ENCODE assay signal across 1 cellular context in the genomic region with DNA sequence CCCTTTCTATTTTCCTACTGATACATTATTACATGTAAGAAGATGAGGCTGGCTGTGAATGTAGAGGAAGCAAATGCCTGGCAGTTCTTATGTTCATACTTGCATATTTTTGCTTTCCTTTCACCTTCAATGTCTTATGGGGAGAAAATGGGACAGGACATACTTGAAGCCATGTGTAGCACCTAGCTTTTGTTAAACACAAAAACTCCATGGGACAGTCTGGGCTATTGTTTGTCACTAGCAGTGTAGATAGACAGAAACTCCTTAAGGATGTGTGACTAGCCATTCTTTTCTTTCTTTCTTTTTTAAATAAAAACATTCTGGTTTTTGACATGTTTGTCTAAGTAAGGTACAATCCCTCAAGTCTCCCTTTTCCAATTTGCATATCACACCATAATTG.
TF ChIP-seq lines count a peak whose summit lies in the region.

No MANE protein-coding gene starts in this region.

TF ChIP-seq in GM23338, 12 proteins besides CTCF, POLR2A, EP300 and RAD21 (continued from another document):
- no peak for TF ChIP-seq ZNF462 (CRISPR knock-in tag; IDR thresholded peaks at IDR 0.05)
- no peak for TF ChIP-seq EZH2 (IDR thresholded peaks at IDR 0.05; ENCODE audit: low read depth, unreplicated experiment)
- TF ChIP-seq CREB1 (CRISPR knock-in tag; IDR thresholded peaks at IDR 0.05; ENCODE audit: low read depth) = no peak
- TF ChIP-seq STAT1 (IDR thresholded peaks at IDR 0.05; ENCODE audit: unreplicated experiment) = no peak
- TF ChIP-seq NANOG (IDR thresholded peaks at IDR 0.05; ENCODE audit: borderline replicate concordance) = no peak
- TF ChIP-seq ZNF114 (CRISPR knock-in tag; IDR thresholded peaks at IDR 0.05) = no peak
- no peak for TF ChIP-seq ZNF331 (CRISPR knock-in tag; IDR thresholded peaks at IDR 0.05; ENCODE audit: low read depth)
- no peak for TF ChIP-seq JUNB (IDR thresholded peaks at IDR 0.05; ENCODE audit: unreplicated experiment)
- no peak for TF ChIP-seq EZH2phosphoT487 (IDR thresholded peaks at IDR 0.05; ENCODE audit: unreplicated experiment)
- TF ChIP-seq, protein P1, sequence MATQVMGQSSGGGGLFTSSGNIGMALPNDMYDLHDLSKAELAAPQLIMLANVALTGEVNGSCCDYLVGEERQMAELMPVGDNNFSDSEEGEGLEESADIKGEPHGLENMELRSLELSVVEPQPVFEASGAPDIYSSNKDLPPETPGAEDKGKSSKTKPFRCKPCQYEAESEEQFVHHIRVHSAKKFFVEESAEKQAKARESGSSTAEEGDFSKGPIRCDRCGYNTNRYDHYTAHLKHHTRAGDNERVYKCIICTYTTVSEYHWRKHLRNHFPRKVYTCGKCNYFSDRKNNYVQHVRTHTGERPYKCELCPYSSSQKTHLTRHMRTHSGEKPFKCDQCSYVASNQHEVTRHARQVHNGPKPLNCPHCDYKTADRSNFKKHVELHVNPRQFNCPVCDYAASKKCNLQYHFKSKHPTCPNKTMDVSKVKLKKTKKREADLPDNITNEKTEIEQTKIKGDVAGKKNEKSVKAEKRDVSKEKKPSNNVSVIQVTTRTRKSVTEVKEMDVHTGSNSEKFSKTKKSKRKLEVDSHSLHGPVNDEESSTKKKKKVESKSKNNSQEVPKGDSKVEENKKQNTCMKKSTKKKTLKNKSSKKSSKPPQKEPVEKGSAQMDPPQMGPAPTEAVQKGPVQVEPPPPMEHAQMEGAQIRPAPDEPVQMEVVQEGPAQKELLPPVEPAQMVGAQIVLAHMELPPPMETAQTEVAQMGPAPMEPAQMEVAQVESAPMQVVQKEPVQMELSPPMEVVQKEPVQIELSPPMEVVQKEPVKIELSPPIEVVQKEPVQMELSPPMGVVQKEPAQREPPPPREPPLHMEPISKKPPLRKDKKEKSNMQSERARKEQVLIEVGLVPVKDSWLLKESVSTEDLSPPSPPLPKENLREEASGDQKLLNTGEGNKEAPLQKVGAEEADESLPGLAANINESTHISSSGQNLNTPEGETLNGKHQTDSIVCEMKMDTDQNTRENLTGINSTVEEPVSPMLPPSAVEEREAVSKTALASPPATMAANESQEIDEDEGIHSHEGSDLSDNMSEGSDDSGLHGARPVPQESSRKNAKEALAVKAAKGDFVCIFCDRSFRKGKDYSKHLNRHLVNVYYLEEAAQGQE (IDR thresholded peaks at IDR 0.05; ENCODE audit: unreplicated experiment) = no peak
- no peak for TF ChIP-seq POLR2AphosphoS5 (IDR thresholded peaks at IDR 0.05; ENCODE audit: low read depth)
